ENCODE assay signal across 7 cellular contexts in the genomic region with DNA sequence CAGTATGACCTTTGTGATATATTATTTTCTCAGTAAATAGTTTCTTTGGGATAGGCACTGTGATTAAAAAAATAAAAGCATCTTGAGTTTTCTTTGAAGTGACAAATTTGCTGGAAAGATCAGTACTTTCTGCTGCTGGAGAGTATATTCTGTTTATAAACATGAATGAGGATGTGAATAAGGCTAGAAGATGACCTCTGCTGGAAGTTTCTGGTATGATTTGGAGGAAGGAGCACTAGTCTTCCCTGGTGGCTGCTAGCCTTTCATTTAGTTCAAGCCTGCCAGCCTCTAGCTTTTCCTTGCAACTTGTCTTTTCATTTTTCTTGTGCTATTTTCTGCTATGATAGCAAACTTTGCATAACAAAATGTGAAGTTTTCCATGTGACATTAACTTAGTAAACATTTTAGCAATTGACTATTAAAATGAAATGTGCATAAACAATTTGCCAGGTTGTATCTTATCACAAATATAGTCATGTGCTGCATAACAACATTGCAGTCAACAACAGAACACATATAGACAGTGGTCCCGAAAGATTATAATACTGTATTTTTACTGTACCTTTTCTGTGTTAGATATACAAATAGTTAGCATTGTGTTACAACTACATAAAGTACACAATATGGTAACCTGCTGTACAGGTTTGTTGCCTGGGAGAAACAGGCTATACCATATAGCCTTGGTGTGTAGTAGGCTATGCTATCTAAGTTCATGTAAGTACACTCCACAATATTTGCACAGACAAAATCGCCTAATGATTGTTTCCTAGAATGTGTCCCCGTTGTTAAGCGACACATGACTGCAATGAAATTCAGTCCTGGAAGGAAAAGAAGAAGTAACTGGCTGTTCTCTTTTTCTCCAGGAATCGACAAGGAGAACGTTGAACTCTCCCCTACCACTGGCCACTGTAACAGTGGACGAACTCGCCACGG. TPM values are rescaled to one million over a fixed set of nuclear protein-coding genes. Genes with fewer than 3 reads are reported as not detected.
DNase-seq lines count a peak whose midpoint lies in the region; ATAC-seq and TF ChIP-seq lines count a peak whose summit lies in the region.

No MANE protein-coding gene starts in this region.

- H3K18ac ChIP-seq in mesenchymal stem cell (ENCODE audit: low read depth in 1 of 2, low read length in 2 of 2): no peak overlapping the region

- peak; percentile 77 for TF ChIP-seq CTCF in DND-41 (IDR thresholded peaks at IDR 0.05; ENCODE audit: borderline replicate concordance, extremely low read depth, low read length, poor library complexity, severe bottlenecking)
- TF ChIP-seq CTCF in dorsolateral prefrontal cortex (IDR thresholded peaks at IDR 0.05 in 54 of 56, conservative IDR thresholded peaks at IDR 0.05 in 2 of 56; ENCODE audit: low read depth in 1 of 56, partially characterized antibody in 56 of 56): peak; percentile 46 to 89 (median 76)

- no peak overlapping the region for H2BK15ac ChIP-seq in mesenchymal stem cell (ENCODE audit: low read depth, poor library complexity, severe bottlenecking)

- H3K14ac ChIP-seq in mesenchymal stem cell (ENCODE audit: low read length in 2 of 2): no peak overlapping the region

- H3K4me2 ChIP-seq in DND-41 (ENCODE audit: insufficient read depth, low read length) (no peak overlapping the region), mesenchymal stem cell (ENCODE audit: low read length, poor library complexity, severe bottlenecking) (no peak overlapping the region)

- H3K4me3 ChIP-seq in DND-41 (ENCODE audit: low read depth in 1 of 2, low read length in 2 of 2) (no peak overlapping the region), dorsolateral prefrontal cortex (peak overlapping the region in 1 of 59 donors; percentile 19), mesenchymal stem cell (ENCODE audit: insufficient read depth in 1 of 2, low read depth in 1 of 2, low read length in 2 of 2) (no peak overlapping the region)

- no peak overlapping the region for H3K9ac ChIP-seq in DND-41 (ENCODE audit: low read depth, low read length)
- H3K9ac ChIP-seq in mesenchymal stem cell (ENCODE audit: low read length): peak overlapping the region; percentile 45

- H3K27ac ChIP-seq in DND-41 (ENCODE audit: low read length) (no peak overlapping the region), dorsolateral prefrontal cortex (peak overlapping the region in 46 of 59 donors; percentile 3 to 78 (median 51)), mesenchymal stem cell (ENCODE audit: low read length, poor library complexity, severe bottlenecking) (no peak overlapping the region)

- H2AK5ac ChIP-seq in mesenchymal stem cell (ENCODE audit: low read length, severe bottlenecking): no peak overlapping the region

- no peaks in the 10 kb centered on the region for H3K9me3 ChIP-seq in DND-41 (ENCODE audit: insufficient read depth, low read length, severe bottlenecking)
- no peaks in the 10 kb centered on the region for H3K9me3 ChIP-seq in mesenchymal stem cell (ENCODE audit: control insufficient read depth, low read length)

- no peak overlapping the region for H2BK12ac ChIP-seq in mesenchymal stem cell (ENCODE audit: low read length in 2 of 2)

- no peak overlapping the region for H3K23ac ChIP-seq in mesenchymal stem cell (ENCODE audit: low read length in 2 of 2)

- H3K4ac ChIP-seq in mesenchymal stem cell (ENCODE audit: low read depth in 1 of 2, low read length in 2 of 2): no peak overlapping the region

- H3K79me2 ChIP-seq in DND-41 (ENCODE audit: insufficient read depth, low read length): no peaks in the 10 kb centered on the region

- DNase-seq in DND-41 (peak; percentile 30), OCI-M2 (lab: John Stamatoyannopoulos, UW; ENCODE audit: unreplicated experiment) (peak; percentile 25), dorsolateral prefrontal cortex (no peak), mesenchymal stem cell (peak; percentile 70)

- H3K79me1 ChIP-seq in mesenchymal stem cell (replicated peaks; ENCODE audit: low read length, poor library complexity, severe bottlenecking): peaks cover 14% of the 10 kb centered on the region

- H4K91ac ChIP-seq in mesenchymal stem cell (ENCODE audit: low read length): no peak overlapping the region

- H4K8ac ChIP-seq in mesenchymal stem cell (ENCODE audit: low read length): no peak overlapping the region

- no peaks in the 10 kb centered on the region for H4K20me1 ChIP-seq in DND-41 (ENCODE audit: insufficient read depth, low read length)

- H3K27me3 ChIP-seq in DND-41 (ENCODE audit: insufficient read depth, low read length, poor library complexity) (no peaks in the 10 kb centered on the region), dorsolateral prefrontal cortex (no peaks in the 10 kb centered on the region), mesenchymal stem cell (ENCODE audit: control insufficient read depth in 1 of 2, insufficient read depth in 1 of 2, low read length in 2 of 2) (no peaks in the 10 kb centered on the region)

- H2BK120ac ChIP-seq in mesenchymal stem cell (ENCODE audit: low read depth, low read length): no peak overlapping the region

- no peak overlapping the region for H2BK5ac ChIP-seq in mesenchymal stem cell (ENCODE audit: low read depth, low read length, poor library complexity, severe bottlenecking)

- H3K36me3 ChIP-seq in DND-41 (ENCODE audit: insufficient read depth, low read length) (peaks cover 39% of the 10 kb centered on the region), mesenchymal stem cell (ENCODE audit: control insufficient read depth in 1 of 2, insufficient read depth in 2 of 2, low read depth in 1 of 2, low read length in 2 of 2) (peaks cover 13 to 47% of the 10 kb centered on the region in 2 experiments)

- WGBS in mesenchymal stem cell: 99% methylated on average over 8 of the region's 9 CpGs

- H3K4me1 ChIP-seq in DND-41 (ENCODE audit: insufficient read depth, low read length) (no peaks in the 10 kb centered on the region), mesenchymal stem cell (ENCODE audit: control insufficient read depth, insufficient read depth, low read depth, low read length) (no peaks in the 10 kb centered on the region)

- H2AFZ ChIP-seq in DND-41 (ENCODE audit: low read depth, low read length): no peak overlapping the region
- H2AFZ ChIP-seq in mesenchymal stem cell (ENCODE audit: low read depth, low read length): no peak overlapping the region

- ATAC-seq in DND-41 (ENCODE audit: insufficient read depth, low read depth): peak; percentile 85
- ATAC-seq in HG03354 (IDR thresholded peaks at IDR 0.05; ENCODE audit: poor library complexity, severe bottlenecking, unreplicated experiment): peak; percentile 60
- ATAC-seq in GM18519 (IDR thresholded peaks at IDR 0.05; ENCODE audit: low FRiP score, unreplicated experiment): no peak
- no peak for ATAC-seq in GM19455 (IDR thresholded peaks at IDR 0.05; ENCODE audit: unreplicated experiment)

- intact Hi-C loops in dorsolateral prefrontal cortex (cut with DNase I): loop anchor here (5.0 to 10.0 kb wide), 6 partner anchors 49 to 369 kb away; partner anchors contain the start of genes EVI2A (in 1 of the 2) and NF1 (in 1 of the 2)

RNA-seq across cellular contexts. Expression of gene RAB11FIP4, which starts 18.1 kb away (rescaled TPM):
- 100 to 1,000 TPM; 123 to 242 (median 175) TPM for total RNA-seq in dorsolateral prefrontal cortex
- 0.21 TPM for polyA plus RNA-seq in mesenchymal stem cell (2013, experiment 1 of 2)
- 0.25 TPM for polyA plus RNA-seq in mesenchymal stem cell (2013, experiment 2 of 2)

RNA-seq across cellular contexts. Expression of gene EVI2A, which starts 52.0 kb away (rescaled TPM):
- total RNA-seq in dorsolateral prefrontal cortex: 100 to 1,000 TPM in 14 of 120 experiments, 10 to 100 TPM in 104, 1 to 10 TPM in 2; 7.6 to 203 (median 47.5) TPM
- 1.6 TPM for polyA plus RNA-seq in mesenchymal stem cell (2013, experiment 1 of 2)
- polyA plus RNA-seq in mesenchymal stem cell (2013, experiment 2 of 2): 1.5 TPM

RNA-seq across cellular contexts. Expression of gene EVI2B, which starts 59.6 kb away (rescaled TPM):
- total RNA-seq in dorsolateral prefrontal cortex: 10 to 100 TPM in 16 of 120 experiments, 1 to 10 TPM in 103, under 1 TPM in 1; 0.97 to 17.5 (median 5.9) TPM
- polyA plus RNA-seq in mesenchymal stem cell (2013, experiment 1 of 2): 4.1 TPM
- 4.2 TPM for polyA plus RNA-seq in mesenchymal stem cell (2013, experiment 2 of 2)

Comparison
In these comparisons a context has a peak if more than half of its experiments do, and no peak if none do; other contexts are left out.
1. ATAC-seq: peak in DND-41 (single experiment) and HG03354 (single experiment); none in GM18519 (single experiment) and GM19455 (single experiment).
2. DNase-seq: peak in DND-41 (single experiment), OCI-M2 (single experiment) and mesenchymal stem cell (single experiment); none in dorsolateral prefrontal cortex (0 of 10).
3. H3K27ac ChIP-seq: peak in dorsolateral prefrontal cortex (46 of 59); none in DND-41 (single experiment) and mesenchymal stem cell (single experiment).